In the genomic region with DNA sequence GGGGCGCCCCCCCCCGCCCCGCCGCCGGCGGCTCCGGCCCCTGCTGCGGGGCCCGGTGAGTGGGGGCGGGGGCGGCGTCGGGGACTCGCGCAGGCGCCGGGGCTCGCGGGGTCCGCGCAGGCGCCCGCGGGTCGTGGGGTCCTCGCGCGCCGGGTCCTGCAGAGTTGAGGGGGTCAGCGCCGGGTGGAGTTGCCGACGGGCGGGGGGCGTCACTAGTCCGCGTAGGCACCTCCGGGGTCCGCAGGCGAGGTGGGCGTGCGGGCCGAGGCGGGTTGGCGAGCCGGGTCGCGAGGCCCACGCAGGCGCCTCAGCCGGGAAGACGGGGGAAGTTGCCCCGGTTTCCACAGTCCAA, we compare ENCODE assay signal across 8 cellular contexts. TPM values are rescaled to one million over a fixed set of nuclear protein-coding genes. Genes with fewer than 3 reads are reported as not detected.
DNase-seq lines count a peak whose midpoint lies in the region; ATAC-seq and TF ChIP-seq lines count a peak whose summit lies in the region.

No MANE protein-coding gene starts in this region.

- H2AFZ ChIP-seq in IMR-90 (replicated peaks; ENCODE audit: low read length, poor library complexity), result peak overlapping the region; percentile 99

- dilution Hi-C loops in IMR-90 (cut with HindIII; ENCODE audit: low sequenced_read_pairs, unreplicated experiment), result no loop called here

- peak overlapping the region; percentile 98 for H3K27ac Mint-ChIP-seq in activated naive CD4-positive, alpha-beta T cell treated with anti-CD3 and anti-CD28 coated beads for 36 hours

- peak overlapping the region; percentile 85; the same call in 1 of the 2 replicates for H4K91ac ChIP-seq in IMR-90 (ENCODE audit: insufficient read depth, low read depth, low read length)

- peak overlapping the region; percentile 89 for H3K56ac ChIP-seq in IMR-90 (ENCODE audit: extremely low read depth, insufficient read depth, low read length)

- H3K4me3 Mint-ChIP-seq in activated naive CD4-positive, alpha-beta T cell treated with anti-CD3 and anti-CD28 coated beads for 36 hours, result peak overlapping the region; percentile 88

- no peaks in the 10 kb centered on the region for H3K9me3 ChIP-seq in BLaER1 treated with 17β-estradiol and CSF1 and Interleukin-3, amounts not matched to agents 10 nM and 100 nM (replicated peaks in 1 of 11)
- H3K9me3 ChIP-seq in IMR-90 (ENCODE audit: control insufficient read depth, insufficient read depth, low read length) (no peaks in the 10 kb centered on the region), right cardiac atrium (ENCODE audit: control insufficient read depth, low read length) (no peaks in the 10 kb centered on the region), spleen (no peaks in the 10 kb centered on the region)

- H3K23ac ChIP-seq in IMR-90 (ENCODE audit: low read depth, low read length), result peak overlapping the region; percentile 98; the same call in 1 of the 2 replicates

- H3K27me3 ChIP-seq in BLaER1 treated with 17β-estradiol and CSF1 and Interleukin-3, amounts not matched to agents 10 nM and 100 nM, result no peaks in the 10 kb centered on the region
- H3K27me3 ChIP-seq in IMR-90 (ENCODE audit: control insufficient read depth, insufficient read depth, low read length), result no peaks in the 10 kb centered on the region
- H3K27me3 ChIP-seq in right cardiac atrium (ENCODE audit: control insufficient read depth, insufficient read depth), result no peaks in the 10 kb centered on the region
- H3K27me3 ChIP-seq in spleen (replicated peaks in 1 of 7), result no peaks in the 10 kb centered on the region

- peaks cover 0 to 50% of the 10 kb centered on the region in 2 experiments; a peak in 2 of 4 replicates for H3K79me1 ChIP-seq in IMR-90 (ENCODE audit: low read depth in 1 of 2, low read length in 2 of 2)

- no peak for TF ChIP-seq RAD21 in IMR-90 (IDR thresholded peaks at IDR 0.05; ENCODE audit: low read length)

- H3K4me2 ChIP-seq in BLaER1 treated with 17β-estradiol and CSF1 and Interleukin-3, amounts not matched to agents 10 nM and 100 nM, result peak overlapping the region; percentile 96 to 100 (median 99)
- no peak overlapping the region for H3K4me2 ChIP-seq in IMR-90 (ENCODE audit: low read depth, low read length)

- H3K36me3 Mint-ChIP-seq in activated naive CD4-positive, alpha-beta T cell treated with anti-CD3 and anti-CD28 coated beads for 36 hours (ENCODE audit: low read depth), result peaks cover 49% of the 10 kb centered on the region

- H3K4me1 ChIP-seq in BLaER1 treated with 17β-estradiol and CSF1 and Interleukin-3, amounts not matched to agents 10 nM and 100 nM, result peaks cover 50 to 58% (median 55%) of the 10 kb centered on the region in 10 experiments
- H3K4me1 ChIP-seq in IMR-90 (ENCODE audit: control insufficient read depth, insufficient read depth, low read length) (peaks cover 16% of the 10 kb centered on the region), right cardiac atrium (ENCODE audit: control insufficient read depth, insufficient read depth, low read length) (peaks cover 18% of the 10 kb centered on the region), spleen (peaks cover 40 to 62% (median 56%) of the 10 kb centered on the region in 6 donors)

- no peak overlapping the region for H3K18ac ChIP-seq in IMR-90 (ENCODE audit: low read depth, low read length)

- peak overlapping the region; percentile 90 to 98 (median 96) for H3K27ac ChIP-seq in BLaER1 treated with 17β-estradiol and CSF1 and Interleukin-3, amounts not matched to agents 10 nM and 100 nM
- H3K27ac ChIP-seq in IMR-90 (ENCODE audit: insufficient read depth, low read length) (peak overlapping the region; percentile 88), right cardiac atrium (ENCODE audit: low read length) (peak overlapping the region; percentile 80), spleen (peak overlapping the region; percentile 78 to 98 (median 96))

- H4K20me1 ChIP-seq in BLaER1 treated with 17β-estradiol and CSF1 and Interleukin-3, amounts not matched to agents 10 nM and 100 nM, result peaks cover 35 to 51% (median 50%) of the 10 kb centered on the region in 11 experiments
- peaks cover 48% of the 10 kb centered on the region for H4K20me1 ChIP-seq in IMR-90 (ENCODE audit: insufficient read depth, low read length)

- peak overlapping the region; percentile 74 to 97 for H4K8ac ChIP-seq in IMR-90 (ENCODE audit: low read depth in 2 of 2, low read length in 2 of 2)

- peak overlapping the region; percentile 87 for H2BK5ac ChIP-seq in IMR-90 (ENCODE audit: low read depth, low read length, poor library complexity, severe bottlenecking)

- peak overlapping the region; percentile 98 for H3K14ac ChIP-seq in IMR-90 (replicated peaks; ENCODE audit: low read depth, low read length)

- H3K9ac ChIP-seq in BLaER1 treated with 17β-estradiol and CSF1 and Interleukin-3, amounts not matched to agents 10 nM and 100 nM, result peak overlapping the region; percentile 92 to 99 (median 97)
- H3K9ac ChIP-seq in IMR-90 (ENCODE audit: low read depth, low read length), result peak overlapping the region; percentile 84

- peaks cover 0 to 12% (median 8%) of the 10 kb centered on the region in 11 experiments; a peak in 16 of 22 replicates for H3K36me3 ChIP-seq in BLaER1 treated with 17β-estradiol and CSF1 and Interleukin-3, amounts not matched to agents 10 nM and 100 nM
- H3K36me3 ChIP-seq in IMR-90 (ENCODE audit: control insufficient read depth, insufficient read depth, low read length) (no peaks in the 10 kb centered on the region; the same call in 1 of the 2 replicates), spleen (peaks cover 0 to 11% (median 0%) of the 10 kb centered on the region in 6 donors)

- WGBS in IMR-90 (ENCODE audit: extremely low coverage in 2 of 2, insufficient read length in 1 of 2), 2 experiments, result no CpG with 5 or more reads among the region's 53 CpGs
- WGBS in right cardiac atrium, result under 1% methylated on average over 52 of the region's 53 CpGs
- 0 to 1% (median 1%) methylated on average over 1 to 53 of the region's 53 CpGs for WGBS in spleen, 5 donors

- H2BK20ac ChIP-seq in IMR-90 (ENCODE audit: low read depth, low read length), result no peak overlapping the region; the same call in 1 of the 2 replicates

- peaks cover 21% of the 10 kb centered on the region for H3K4me1 Mint-ChIP-seq in activated naive CD4-positive, alpha-beta T cell treated with anti-CD3 and anti-CD28 coated beads for 36 hours (ENCODE audit: low read depth)

- H2BK120ac ChIP-seq in IMR-90 (ENCODE audit: low read depth, low read length), result peak overlapping the region; percentile 82

- no peak overlapping the region for H2BK15ac ChIP-seq in IMR-90 (ENCODE audit: low read depth, low read length)

- TF ChIP-seq POLR2A in IMR-90 (IDR thresholded peaks at IDR 0.05; ENCODE audit: low read depth, low read length) (no peak), spleen (IDR thresholded peaks at IDR 0.05) (no peak)

- peak overlapping the region; percentile 98 for H3K4ac ChIP-seq in IMR-90 (ENCODE audit: low read depth, low read length)

- H3K27me3 Mint-ChIP-seq in activated naive CD4-positive, alpha-beta T cell treated with anti-CD3 and anti-CD28 coated beads for 36 hours (ENCODE audit: low read depth), result no peaks in the 10 kb centered on the region

- 0 out of 2 replicates have a peak overlapping the region, but pooled peaks have one; percentile 94 for H2AK5ac ChIP-seq in IMR-90 (ENCODE audit: low read depth, low read length)

- CTCF ChIA-PET in IMR-90 (lab: Yijun Ruan, JAX), result no interaction called here
- CTCF ChIA-PET in activated naive CD4-positive, alpha-beta T cell treated with anti-CD3 and anti-CD28 coated beads for 36 hours (lab: Charles Lee), result interaction anchor here (0.9 to 1.9 kb wide), 2 partner anchors 43 to 83 kb away, joined by 3 to 8 read pairs; no protein-coding TSS in a partner anchor

- no peak for TF ChIP-seq CTCF in IMR-90 (conservative IDR thresholded peaks at IDR 0.05; ENCODE audit: low read depth, low read length)
- no peak for TF ChIP-seq CTCF in spleen (IDR thresholded peaks at IDR 0.05 in 8 of 11, conservative IDR thresholded peaks at IDR 0.05 in 3 of 11)

- H3K4me3 ChIP-seq in BLaER1 treated with 17β-estradiol and CSF1 and Interleukin-3, amounts not matched to agents 10 nM and 100 nM, result peak overlapping the region; percentile 79 to 96 (median 93)
- peak overlapping the region; percentile 68 for H3K4me3 ChIP-seq in IMR-90 (ENCODE audit: insufficient read depth, low read depth, low read length)
- H3K4me3 ChIP-seq in right cardiac atrium (ENCODE audit: low read length), result peak overlapping the region; percentile 70
- peak overlapping the region; percentile 79 to 96 (median 90) for H3K4me3 ChIP-seq in spleen

- DNase-seq in IMR-90 (no peak), right cardiac atrium (no peak), spleen (no peak), NCI-H2107 treated with DMSO at 0.1 percent for 48 hours (lab: John Stamatoyannopoulos, UW; ENCODE audit: unreplicated experiment) (no peak), OCI-M1 (lab: John Stamatoyannopoulos, UW) (no peak)
- peak; percentile 36 for DNase-seq in activated naive CD4-positive, alpha-beta T cell treated with anti-CD3 and anti-CD28 coated beads for 36 hours

- POLR2A ChIA-PET in IMR-90 (lab: Charles Lee; ENCODE audit: unreplicated experiment), result interaction anchor here (1.5 kb wide), 1 partner anchor 22 kb away, joined by 5 read pairs; a partner anchor contains a TSS

- intact Hi-C loops in IMR-90 (cut with micrococcal nuclease), result loop anchor here (2.0 kb wide), 1 partner anchor 160 kb away; no protein-coding TSS in a partner anchor
- intact Hi-C loops in activated naive CD4-positive, alpha-beta T cell treated with anti-CD3 and anti-CD28 coated beads for 36 hours (cut with micrococcal nuclease), result loop anchor here (2.0 to 10.0 kb wide), 5 partner anchors 80 to 1124 kb away; a partner anchor contains a TSS
- intact Hi-C loops in right cardiac atrium (cut with DNase I), result loop anchor here in 1 of 4 donors (2.0 kb wide), 1 partner anchor 20 kb away; no protein-coding TSS in a partner anchor
- intact Hi-C loops in spleen (cut with DNase I; ENCODE audit: low total_unique reads), result loop anchor here (10.0 kb wide), 1 partner anchor 74 kb away; a partner anchor contains a TSS

- peak overlapping the region; percentile 99 for H2AK9ac ChIP-seq in IMR-90 (replicated peaks; ENCODE audit: low read depth, low read length, poor library complexity)

- no peaks in the 10 kb centered on the region for H3K9me3 Mint-ChIP-seq in activated naive CD4-positive, alpha-beta T cell treated with anti-CD3 and anti-CD28 coated beads for 36 hours

- TSS peak; percentile 87 for BruUV-seq in IMR-90 (replicated peaks; lab: Mats Ljungman, UMichigan)

- ATAC-seq in GM21447 (IDR thresholded peaks at IDR 0.05; ENCODE audit: unreplicated experiment) (peak; percentile 6), IMR-90 (ENCODE audit: low read depth) (peak; percentile 42), right cardiac atrium (peak in 1 of 2 donors; percentile 19)

- H3K9me1 ChIP-seq in IMR-90 (ENCODE audit: insufficient read depth, low read length), result peaks cover 21% of the 10 kb centered on the region

- H4K5ac ChIP-seq in IMR-90 (ENCODE audit: low read depth, low read length), result peak overlapping the region; percentile 31; the same call in 1 of the 2 replicates

- in situ Hi-C loops in IMR-90 (cut with MboI; ENCODE audit: low sequenced_read_pairs), result loop anchor here (5.0 kb wide), 1 partner anchor 36 kb away; no protein-coding TSS in a partner anchor

RNA-seq across cellular contexts. Expression of a gene that starts 0.4 kb away (rescaled TPM):
- total RNA-seq in IMR-90 (2012; rRNA removed), result 19.9 and 20.0 TPM in 2 replicates
- 50.1 and 50.2 TPM in 2 replicates for polyA plus RNA-seq in IMR-90 (2012; rRNA removed)
- polyA plus RNA-seq in IMR-90 (2012; cell fraction: cytosol; rRNA removed), result 36.6 and 48.1 TPM in 2 replicates
- polyA plus RNA-seq in IMR-90 (2012; cell fraction: nucleus; rRNA removed; ENCODE audit: low replicate concordance), result 85.4 and 121 TPM in 2 replicates
- 100 to 1,000 TPM; 166 to 174 TPM for total RNA-seq in activated naive CD4-positive, alpha-beta T cell treated with anti-CD3 and anti-CD28 coated beads for 36 hours
- total RNA-seq in right cardiac atrium, result 10 to 100 TPM; 39.3 to 43.5 (median 41.4) TPM
- polyA plus RNA-seq in right cardiac atrium, result 31.7 TPM
- 100 to 1,000 TPM; 113 to 150 (median 133) TPM for total RNA-seq in spleen
- polyA plus RNA-seq in spleen, result 10 to 100 TPM; 49.2 to 90.5 (median 65.1) TPM

RNA-seq across cellular contexts. Expression of a gene that starts 21.5 kb away (rescaled TPM):
- total RNA-seq in IMR-90 (2012; rRNA removed), result 19.7 and 21.0 TPM in 2 replicates
- polyA plus RNA-seq in IMR-90 (2012; rRNA removed), result 43.2 and 52.5 TPM in 2 replicates
- polyA plus RNA-seq in IMR-90 (2012; cell fraction: cytosol; rRNA removed), result 67.7 and 72.0 TPM in 2 replicates
- 16.3 and 55.1 TPM in 2 replicates for polyA plus RNA-seq in IMR-90 (2012; cell fraction: nucleus; rRNA removed; ENCODE audit: low replicate concordance)
- total RNA-seq in activated naive CD4-positive, alpha-beta T cell treated with anti-CD3 and anti-CD28 coated beads for 36 hours, result 10 to 100 TPM; 44.3 to 45.0 TPM
- 10 to 100 TPM; 27.7 to 35.1 (median 31.3) TPM for total RNA-seq in right cardiac atrium
- polyA plus RNA-seq in right cardiac atrium, result 48.0 TPM
- total RNA-seq in spleen, result 10 to 100 TPM; 14.2 to 26.8 (median 17.6) TPM
- polyA plus RNA-seq in spleen, result 10 to 100 TPM; 14.2 to 27.0 (median 26.4) TPM

RNA-seq across cellular contexts. Expression of a gene that starts 25.3 kb away (rescaled TPM):
- 1.9 and 2.5 TPM in 2 replicates for total RNA-seq in IMR-90 (2012; rRNA removed)
- 22.3 and 31.1 TPM in 2 replicates for polyA plus RNA-seq in IMR-90 (2012; rRNA removed)
- polyA plus RNA-seq in IMR-90 (2012; cell fraction: cytosol; rRNA removed), result 12.9 and 43.9 TPM in 2 replicates
- polyA plus RNA-seq in IMR-90 (2012; cell fraction: nucleus; rRNA removed; ENCODE audit: low replicate concordance), result 101 and 104 TPM in 2 replicates
- total RNA-seq in activated naive CD4-positive, alpha-beta T cell treated with anti-CD3 and anti-CD28 coated beads for 36 hours, result 1 to 10 TPM; 1.4 to 2.2 TPM
- 10 to 100 TPM; 17.2 to 20.5 (median 19.5) TPM for total RNA-seq in right cardiac atrium
- 11.9 TPM for polyA plus RNA-seq in right cardiac atrium
- total RNA-seq in spleen, result 1 to 10 TPM in 5 of 7 donors, under 1 TPM in 2; 0.79 to 2.9 (median 1.7) TPM
- 1 to 10 TPM in 2 of 3 donors, under 1 TPM in 1; 0.70 to 1.5 (median 1.0) TPM for polyA plus RNA-seq in spleen

RNA-seq across cellular contexts. Expression of a gene that starts 29.9 kb away (rescaled TPM):
- total RNA-seq in IMR-90 (2012; rRNA removed), result 0.18 and 0.28 TPM in 2 replicates
- polyA plus RNA-seq in IMR-90 (2012; rRNA removed), result 2.4 TPM in 2 replicates
- polyA plus RNA-seq in IMR-90 (2012; cell fraction: cytosol; rRNA removed), result 1.1 and 1.4 TPM in 2 replicates
- polyA plus RNA-seq in IMR-90 (2012; cell fraction: nucleus; rRNA removed; ENCODE audit: low replicate concordance), result 13.1 and 45.3 TPM in 2 replicates
- 1 to 10 TPM; 6.1 to 6.8 TPM for total RNA-seq in activated naive CD4-positive, alpha-beta T cell treated with anti-CD3 and anti-CD28 coated beads for 36 hours
- total RNA-seq in right cardiac atrium, result 1 to 10 TPM in 3 of 4 donors, under 1 TPM in 1; 0.80 to 2.1 (median 1.3) TPM
- 1.6 TPM for polyA plus RNA-seq in right cardiac atrium
- 10 to 100 TPM in 3 of 7 donors, 1 to 10 TPM in 4; 7.5 to 11.7 (median 9.6) TPM for total RNA-seq in spleen
- polyA plus RNA-seq in spleen, result 10 to 100 TPM; 11.8 to 31.5 (median 28.2) TPM

RNA-seq across cellular contexts. Expression of a gene that starts 49.2 kb away (rescaled TPM):
- total RNA-seq in IMR-90 (2012; rRNA removed), result 1.7 and 3.4 TPM in 2 replicates
- 1.3 and 1.7 TPM in 2 replicates for polyA plus RNA-seq in IMR-90 (2012; rRNA removed)
- 0.37 and 2.0 TPM in 2 replicates for polyA plus RNA-seq in IMR-90 (2012; cell fraction: cytosol; rRNA removed)
- 2.8 and 3.0 TPM in 2 replicates for polyA plus RNA-seq in IMR-90 (2012; cell fraction: nucleus; rRNA removed; ENCODE audit: low replicate concordance)
- not detected for total RNA-seq in activated naive CD4-positive, alpha-beta T cell treated with anti-CD3 and anti-CD28 coated beads for 36 hours
- 1 to 10 TPM in 2 of 4 donors, under 1 TPM in 2; 0.14 to 3.1 (median 0.75) TPM for total RNA-seq in right cardiac atrium
- polyA plus RNA-seq in right cardiac atrium, result 0.72 TPM
- total RNA-seq in spleen, result 10 to 100 TPM; 36.8 to 97.9 (median 53.8) TPM
- 10 to 100 TPM in 2 of 3 donors, 1 to 10 TPM in 1; 6.5 to 31.7 (median 14.9) TPM for polyA plus RNA-seq in spleen
